ENCODE assay signal across 11 cellular contexts in genomic region chr1:31414692-31415370, GRCh38. TPM values are rescaled to one million over a fixed set of nuclear protein-coding genes. Genes with fewer than 3 reads are reported as not detected.
A peak's percentile ranks its signal among the peaks of the same experiment; 100 is the strongest.
DNase-seq lines count a peak whose midpoint lies in the region; ATAC-seq and TF ChIP-seq lines count a peak whose summit lies in the region.
"Had no signal": no experiment of that assay in that cellular context is flagged by ENCODE, and none has a peak within 500 bp of the region (broad histone marks: within the 10 kb centered on the region; RNA-seq: fewer than 3 reads in every experiment).

No MANE protein-coding gene starts in this region.

- H3K4me2 ChIP-seq in GM23248 (ENCODE audit: unreplicated experiment), result peak overlapping the region; percentile 84

- ATAC-seq in WTC11 (no peak), left lung (no peak)
- no peak for ATAC-seq in CD8-positive, alpha-beta T cell

- no peak overlapping the region; the same call in 1 of the 2 replicates for H2AFZ ChIP-seq in GM23248

- H3K4me3 ChIP-seq in GM23248 (peak overlapping the region; percentile 88), iPS-18a (ENCODE audit: low read length) (peak overlapping the region; percentile 73), retinal pigment epithelial cell (ENCODE audit: low read length) (peak overlapping the region; percentile 81), left lung (peak overlapping the region in 1 of 2 donors; percentile 75)
- no peak overlapping the region for H3K4me3 ChIP-seq in CD8-positive, alpha-beta T cell (ENCODE audit: low read depth, low read length)

- peaks cover 19% of the 10 kb centered on the region for H3K4me1 ChIP-seq in GM23248 (ENCODE audit: insufficient read depth)
- H3K4me1 ChIP-seq in iPS-18a (ENCODE audit: control insufficient read depth, low read depth, low read length), result peaks cover 18% of the 10 kb centered on the region
- H3K4me1 ChIP-seq in CD8-positive, alpha-beta T cell (ENCODE audit: insufficient read depth, low read length), result peaks cover 11% of the 10 kb centered on the region
- peaks cover 0 to 20% of the 10 kb centered on the region in 2 donors for H3K4me1 ChIP-seq in left lung

- H3K36me3 ChIP-seq in GM23248 (ENCODE audit: low read depth) (no peaks in the 10 kb centered on the region), iPS-18a (ENCODE audit: control insufficient read depth, low read depth, low read length) (no peaks in the 10 kb centered on the region), left lung (no peaks in the 10 kb centered on the region)
- no peaks in the 10 kb centered on the region for H3K36me3 ChIP-seq in CD8-positive, alpha-beta T cell (ENCODE audit: insufficient read depth, low read length)

- no peaks in the 10 kb centered on the region for H3K9me2 ChIP-seq in GM23248 (ENCODE audit: insufficient read depth)

- no peak for TF ChIP-seq CTCF in WTC11 (IDR thresholded peaks at IDR 0.05)
- no peak for TF ChIP-seq CTCF in retinal pigment epithelial cell (conservative IDR thresholded peaks at IDR 0.05; ENCODE audit: low read depth, low read length)
- no peak for TF ChIP-seq CTCF in CD8-positive, alpha-beta T cell (IDR thresholded peaks at IDR 0.05)
- no peak for TF ChIP-seq CTCF in left lung (IDR thresholded peaks at IDR 0.05)

- H3K9me3 ChIP-seq in GM23248 (ENCODE audit: low read depth) (no peaks in the 10 kb centered on the region), iPS-18a (ENCODE audit: control insufficient read depth, low read depth, low read length) (no peaks in the 10 kb centered on the region), left lung (no peaks in the 10 kb centered on the region)
- H3K9me3 ChIP-seq in CD8-positive, alpha-beta T cell (ENCODE audit: low read length), result no peaks in the 10 kb centered on the region

- peak overlapping the region; percentile 95 for H3K4me3 Mint-ChIP-seq in WTC11
- H3K4me3 Mint-ChIP-seq in CD8-positive, alpha-beta T cell, result no peak overlapping the region

- H3K9ac ChIP-seq in GM23248 (no peak overlapping the region), iPS-18a (ENCODE audit: low read length) (peak overlapping the region; percentile 71)

- H3K27me3 ChIP-seq in GM23248 (replicated peaks; ENCODE audit: insufficient read depth), result no peaks in the 10 kb centered on the region
- H3K27me3 ChIP-seq in iPS-18a (ENCODE audit: control insufficient read depth, insufficient read depth, low read length), result peaks cover 5% of the 10 kb centered on the region
- H3K27me3 ChIP-seq in CD8-positive, alpha-beta T cell (ENCODE audit: insufficient read depth, low read length), result peaks cover 28% of the 10 kb centered on the region
- H3K27me3 ChIP-seq in left lung, result peaks cover 5 to 44% of the 10 kb centered on the region in 2 donors

- no peaks in the 10 kb centered on the region for H3K36me3 Mint-ChIP-seq in WTC11
- no peaks in the 10 kb centered on the region for H3K36me3 Mint-ChIP-seq in CD8-positive, alpha-beta T cell

- no peaks in the 10 kb centered on the region for H4K20me1 ChIP-seq in GM23248 (ENCODE audit: insufficient read depth)

- peaks cover 16% of the 10 kb centered on the region for H3K27me3 Mint-ChIP-seq in WTC11 (ENCODE audit: low read depth)
- H3K27me3 Mint-ChIP-seq in CD8-positive, alpha-beta T cell (ENCODE audit: low read depth), result peaks cover 56% of the 10 kb centered on the region

- H3K27ac ChIP-seq in GM23248 (no peak overlapping the region), iPS-18a (ENCODE audit: low read length) (peak overlapping the region; percentile 5), left lung (no peak overlapping the region)
- H3K27ac ChIP-seq in CD8-positive, alpha-beta T cell (ENCODE audit: low read depth, low read length), result no peak overlapping the region

- WGBS in GM23248 (ENCODE audit: low coverage in 1 of 2, low lambda C conversion rate in 2 of 2, missing lambda C conversion rate in 2 of 2), 2 experiments, result 90 to 93% methylated on average over 6 of the region's 6 CpGs

- CTCF ChIA-PET in WTC11 (lab: Charles Lee), result interaction anchor here (1.1 to 3.5 kb wide), 9 partner anchors 7 to 234 kb away, joined by 3 to 21 read pairs (median 6); partner anchors contain the start of gene FABP3
- CTCF ChIA-PET in CD8-positive, alpha-beta T cell (lab: Charles Lee), result no interaction called here

- 0 out of 2 replicates have a peak, but pooled peaks cover 6% of the 10 kb centered on the region for H3K79me2 ChIP-seq in GM23248 (ENCODE audit: insufficient read depth)

- in situ Hi-C loops in GM23248 (cut with MboI), result no loop called here

- H3F3A ChIP-seq in GM23248 (ENCODE audit: insufficient read depth), result peaks cover 4% of the 10 kb centered on the region; the same call in 1 of the 2 replicates

- no peaks in the 10 kb centered on the region for H3K9me3 Mint-ChIP-seq in WTC11
- no peaks in the 10 kb centered on the region for H3K9me3 Mint-ChIP-seq in CD8-positive, alpha-beta T cell

- H3K4me1 Mint-ChIP-seq in WTC11, result peaks cover 37% of the 10 kb centered on the region
- H3K4me1 Mint-ChIP-seq in CD8-positive, alpha-beta T cell (ENCODE audit: low read depth), result peaks cover 10% of the 10 kb centered on the region

- POLR2A ChIA-PET in WTC11 (lab: Charles Lee), result interaction anchor here (0.7 to 2.4 kb wide), 4 partner anchors 20 to 118 kb away, joined by 3 to 14 read pairs (median 6); partner anchors contain the start of genes FABP3, SNRNP40 and ZCCHC17
- POLR2A ChIA-PET in CD8-positive, alpha-beta T cell (lab: Charles Lee), result no interaction called here

- no peak overlapping the region for H3K27ac Mint-ChIP-seq in WTC11
- H3K27ac Mint-ChIP-seq in CD8-positive, alpha-beta T cell, result no peak overlapping the region

- peak; percentile 43 for DNase-seq in GM23248
- no peak for DNase-seq in WTC11 (ENCODE audit: low spot score)
- DNase-seq in retinal pigment epithelial cell (ENCODE audit: low read depth), result no peak
- no peak for DNase-seq in CD8-positive, alpha-beta T cell
- DNase-seq in SW480 (ENCODE audit: low spot score), result no peak
- no peak for DNase-seq in LoVo (ENCODE audit: low spot score)
- no peak for DNase-seq in left lung
- DNase-seq: activated effector memory CD4-positive, alpha-beta T cell treated with anti-CD3 and anti-CD28 coated beads, Interleukin-2, amount 50 U/mL, for 16 hours; GF-D8; NCI-H526 treated with DMSO at 0.1 percent for 48 hours had no signal

- intact Hi-C loops in CD8-positive, alpha-beta T cell (cut with DNase I, micrococcal nuclease), result no loop called here
- intact Hi-C loops in left lung (cut with DNase I), result loop anchor here in 1 of 2 donors (10.0 kb wide), 1 partner anchor 250 kb away; no protein-coding TSS in a partner anchor

TF ChIP-seq in WTC11, 78 proteins besides CTCF, POLR2A, EP300 and RAD21:
- TF ChIP-seq, protein P1, sequence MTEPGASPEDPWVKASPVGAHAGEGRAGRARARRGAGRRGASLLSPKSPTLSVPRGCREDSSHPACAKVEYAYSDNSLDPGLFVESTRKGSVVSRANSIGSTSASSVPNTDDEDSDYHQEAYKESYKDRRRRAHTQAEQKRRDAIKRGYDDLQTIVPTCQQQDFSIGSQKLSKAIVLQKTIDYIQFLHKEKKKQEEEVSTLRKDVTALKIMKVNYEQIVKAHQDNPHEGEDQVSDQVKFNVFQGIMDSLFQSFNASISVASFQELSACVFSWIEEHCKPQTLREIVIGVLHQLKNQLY (CRISPR knock-in tag; IDR thresholded peaks at IDR 0.05), result no peak
- TF ChIP-seq FOXP1 (CRISPR knock-in tag; IDR thresholded peaks at IDR 0.05; ENCODE audit: borderline replicate concordance), result 0 out of 2 replicates have a peak, but pooled peaks have one; percentile 44

RNA-seq across cellular contexts. Expression of gene SERINC2, which starts 1.8 kb away (rescaled TPM):
- 34.4 and 50.9 TPM in 2 replicates for total RNA-seq in GM23248 (2014; rRNA removed; shearing (Covaris generic))
- 96.0 and 99.6 TPM in 2 replicates for polyA plus RNA-seq in GM23248 (2016; fragmentation: Nextera tagmentation; extraction: Ambion mirVana)
- total RNA-seq in WTC11 (2021) (26.0 to 27.8 TPM (median 27.6 TPM) in 3 replicates), left lung (100 to 1,000 TPM in 1 of 2 donors, 10 to 100 TPM in 1; 46.7 to 126 TPM)
- total RNA-seq in CD8-positive, alpha-beta T cell, result not detected

RNA-seq across cellular contexts. Expression of gene FABP3, which starts 42.0 kb away (rescaled TPM):
- 0.51 and 2.1 TPM in 2 replicates for total RNA-seq in GM23248 (2014; rRNA removed; shearing (Covaris generic))
- 3.9 and 4.0 TPM in 2 replicates for polyA plus RNA-seq in GM23248 (2016; fragmentation: Nextera tagmentation; extraction: Ambion mirVana)
- 18.0 to 25.0 TPM (median 19.0 TPM) in 3 replicates for total RNA-seq in WTC11 (2021)
- total RNA-seq in CD8-positive, alpha-beta T cell, result not detected
- total RNA-seq in left lung, result 10 to 100 TPM; 17.1 to 71.0 TPM

Comparison
In these comparisons a context has a peak if more than half of its experiments do, and no peak if none do; other contexts are left out.
1. RNA of gene SERINC2, which starts 1.8 kb away (total RNA-seq): 46.7 to 126 TPM in left lung, 34.4 to 50.9 TPM in GM23248 and 26.0 to 27.8 TPM in WTC11; not detected in CD8-positive, alpha-beta T cell; every median in the first group is over 10 times any median in the second.